In the genomic region with DNA sequence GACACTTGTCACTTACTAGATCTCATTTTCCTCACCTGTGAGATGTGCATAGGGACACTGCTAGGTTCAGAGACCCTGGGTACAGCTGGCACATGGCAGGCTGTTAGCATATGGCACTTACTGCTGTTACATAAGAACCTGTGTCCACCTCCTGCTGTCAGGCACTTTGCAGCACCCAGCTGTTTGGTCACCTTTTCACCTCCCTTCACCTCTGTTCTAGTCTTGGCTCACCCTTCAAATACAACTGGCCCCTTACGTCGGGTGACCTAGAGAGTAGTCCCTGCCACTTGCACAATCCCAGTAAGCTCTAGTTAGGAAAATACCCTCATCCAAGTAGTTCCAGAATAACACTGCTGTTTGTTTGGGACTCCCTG, we compare ENCODE assay signal across 8 cellular contexts.
A peak's percentile ranks its signal among the peaks of the same experiment; 100 is the strongest.
DNase-seq lines count a peak whose midpoint lies in the region; ATAC-seq, FAIRE-seq and TF ChIP-seq lines count a peak whose summit lies in the region.

No MANE protein-coding gene starts in this region.

- no peaks in the 10 kb centered on the region for H3K36me3 ChIP-seq in BE2C
- no peaks in the 10 kb centered on the region for H3K36me3 ChIP-seq in pancreas
- no peaks in the 10 kb centered on the region for H3K36me3 ChIP-seq in testis (ENCODE audit: low read depth, missing control alignments)

- H3K36me3 Mint-ChIP-seq in effector memory CD8-positive, alpha-beta T cell (ENCODE audit: insufficient read depth) = no peaks in the 10 kb centered on the region

- H3K4me1 Mint-ChIP-seq in effector memory CD8-positive, alpha-beta T cell (ENCODE audit: low read depth in 2 of 2) = peaks cover 11 to 36% of the 10 kb centered on the region in 2 donors

- no peak for TF ChIP-seq POLR2A in testis (IDR thresholded peaks at IDR 0.05)

- H3K4me1 ChIP-seq in BE2C (peaks cover 43% of the 10 kb centered on the region), pancreas (peaks cover 0 to 8% (median 0%) of the 10 kb centered on the region in 3 donors), testis (peaks cover 21% of the 10 kb centered on the region)

- H3K27me3 Mint-ChIP-seq in effector memory CD8-positive, alpha-beta T cell = peaks cover 6 to 20% of the 10 kb centered on the region in 2 donors

- 26 to 40% methylated on average over 2 of the region's 2 CpGs for WGBS in pancreas, 2 donors
- 12 to 28% methylated on average over 2 of the region's 2 CpGs for WGBS in testis, 2 donors

- H3K4me3 ChIP-seq in BE2C (ENCODE audit: low read depth, low read length) (peak overlapping the region; percentile 22), pancreas (peak overlapping the region in 2 of 4 donors; percentile 17 to 24), testis (peak overlapping the region in 1 of 2 donors; percentile 46)

- no peak for DNase-seq in BE2C
- DNase-seq in NCI-H69 (lab: John Stamatoyannopoulos, UW) = peak; percentile 42
- DNase-seq in effector memory CD8-positive, alpha-beta T cell = no peak
- no peak for DNase-seq in pancreas
- no peak for DNase-seq in DMS53 treated with DMSO at 0.1 percent for 48 hours (lab: John Stamatoyannopoulos, UW; ENCODE audit: unreplicated experiment)
- no peak for DNase-seq in testis

- H3K27ac Mint-ChIP-seq in effector memory CD8-positive, alpha-beta T cell = peak overlapping the region in 1 of 2 donors; percentile 35

- TF ChIP-seq CTCF in BE2C (IDR thresholded peaks at IDR 0.05; ENCODE audit: low read depth, low read length) = no peak
- no peak for TF ChIP-seq CTCF in pancreas (IDR thresholded peaks at IDR 0.05)
- TF ChIP-seq CTCF in testis (IDR thresholded peaks at IDR 0.05) = no peak

- H3K9me3 ChIP-seq in BE2C (no peaks in the 10 kb centered on the region), pancreas (no peaks in the 10 kb centered on the region), testis (no peaks in the 10 kb centered on the region)

- no peak for ATAC-seq in effector memory CD8-positive, alpha-beta T cell (replicated peaks)
- ATAC-seq in pancreas (peak in 3 of 4 donors; percentile 2 to 3 (median 2)), HG02759 (IDR thresholded peaks at IDR 0.05; ENCODE audit: unreplicated experiment) (no peak), HG03139 (IDR thresholded peaks at IDR 0.05; ENCODE audit: unreplicated experiment) (no peak)

- H3K27ac ChIP-seq in pancreas = peak overlapping the region in 2 of 4 donors; percentile 72 to 79
- H3K27ac ChIP-seq in testis = no peak overlapping the region

- no peaks in the 10 kb centered on the region for H3K9me3 Mint-ChIP-seq in effector memory CD8-positive, alpha-beta T cell

- H3K27me3 ChIP-seq in BE2C (no peaks in the 10 kb centered on the region), pancreas (no peaks in the 10 kb centered on the region), testis (no peaks in the 10 kb centered on the region)

- FAIRE-seq in pancreas (lab: Jason Lieb, UNC) = no peak

- H3K4me3 Mint-ChIP-seq in effector memory CD8-positive, alpha-beta T cell = peak overlapping the region; percentile 11 to 27

- intact Hi-C loops in pancreas (cut with DNase I) = no loop called here
- intact Hi-C loops in testis (cut with DNase I; ENCODE audit: low total_unique reads) = no loop called here

Comparison
In these comparisons a context has a peak if more than half of its experiments do, and no peak if none do; other contexts are left out.
1. ATAC-seq: peak in pancreas (3 of 4); none in effector memory CD8-positive, alpha-beta T cell (single experiment), HG02759 (single experiment) and HG03139 (single experiment).